8 cellular contexts compared by ENCODE assay signal in genomic region chr3:129016725-129017530, GRCh38. TPM values are rescaled to one million over a fixed set of nuclear protein-coding genes. Genes with fewer than 3 reads are reported as not detected.
DNase-seq lines count a peak whose midpoint lies in the region; TF ChIP-seq lines count a peak whose summit lies in the region.

No MANE protein-coding gene starts in this region.

- H3K36me3 ChIP-seq in transverse colon, result no peaks in the 10 kb centered on the region
- H3K36me3 ChIP-seq in testis (ENCODE audit: low read depth, missing control alignments), result no peaks in the 10 kb centered on the region

- no peak for TF ChIP-seq CTCF in fibroblast of villous mesenchyme (IDR thresholded peaks at IDR 0.05; ENCODE audit: insufficient read depth, low read depth, low read length)
- TF ChIP-seq CTCF in transverse colon (IDR thresholded peaks at IDR 0.05), result no peak
- no peak for TF ChIP-seq CTCF in testis (IDR thresholded peaks at IDR 0.05)

- WGBS in transverse colon (ENCODE audit: low coverage in 1 of 2), 2 donors, result 40% methylated on average over 15 of the region's 15 CpGs; no CpG with 5 or more reads in 1 of the 2 donors
- whole genome bisulfite sequencing in testis, 2 donors, result 73 to 78% methylated on average over 10 to 15 of the region's 15 CpGs

- H3K27ac ChIP-seq in transverse colon (peak overlapping the region; percentile 62 to 84 (median 80)), testis (peak overlapping the region in 1 of 2 donors; percentile 30)

- intact Hi-C loops in transverse colon (cut with DNase I; ENCODE audit: low total_unique reads), result no loop called here
- intact Hi-C loops in testis (cut with DNase I; ENCODE audit: low total_unique reads), result no loop called here

- in situ Hi-C loops in transverse colon (cut with MboI; ENCODE audit: low pct_ligation_motif_present in 1 of 4, low pct_unique_long_range_greater_than_20kb in 1 of 4, low sequenced_read_pairs in 3 of 4), result no loop called here

- TF ChIP-seq EP300 in transverse colon (IDR thresholded peaks at IDR 0.05; ENCODE audit: low read depth), result no peak

- peak; percentile 35 for TF ChIP-seq POLR2A in transverse colon (IDR thresholded peaks at IDR 0.05)
- no peak for TF ChIP-seq POLR2A in testis (IDR thresholded peaks at IDR 0.05)

- H3K27me3 ChIP-seq in transverse colon (no peaks in the 10 kb centered on the region), testis (no peaks in the 10 kb centered on the region)

- peak; percentile 41 for DNase-seq in activated T-cell treated with anti-CD3 and anti-CD28 coated beads, Interleukin-2, amount 50 U/mL, for 1 hour
- DNase-seq in activated T-cell treated with anti-CD3 and anti-CD28 coated beads for 4 hours (no peak), SW480 (ENCODE audit: low spot score) (peak; percentile 88), fibroblast of villous mesenchyme (ENCODE audit: low read depth) (peak; percentile 43), transverse colon (peak; percentile 79), amniotic stem cell (lab: John Stamatoyannopoulos, UW) (no peak), NCI-H146 (lab: John Stamatoyannopoulos, UW) (no peak), testis (no peak)

- H3K4me1 ChIP-seq in transverse colon (peaks cover 8 to 32% (median 26%) of the 10 kb centered on the region in 4 donors), testis (peaks cover 1% of the 10 kb centered on the region)

- H3K9me3 ChIP-seq in transverse colon (no peaks in the 10 kb centered on the region), testis (no peaks in the 10 kb centered on the region)

- no peak overlapping the region for H3K4me3 ChIP-seq in fibroblast of villous mesenchyme (ENCODE audit: low read depth, low read length)
- H3K4me3 ChIP-seq in transverse colon, result no peak overlapping the region
- H3K4me3 ChIP-seq in testis, result no peak overlapping the region

RNA-seq across cellular contexts. Expression of gene EFCC1, which starts 15.8 kb away (rescaled TPM):
- total RNA-seq in fibroblast of villous mesenchyme (not detected in 2 replicates), transverse colon (1 to 10 TPM in 3 of 4 donors, under 1 TPM in 1; 0.75 to 2.2 (median 1.7) TPM), testis (1 to 10 TPM; 2.8 to 2.9 TPM)
- polyA plus RNA-seq in testis (ENCODE audit: insufficient read depth, low read depth, low replicate concordance), result 2.6 TPM

RNA-seq across cellular contexts. Expression of gene CFAP92, which starts 23.1 kb away (rescaled TPM):
- total RNA-seq in fibroblast of villous mesenchyme, result under 0.01 TPM in 1 of 2 replicates, not detected in the other
- total RNA-seq in transverse colon, result 1 to 10 TPM in 1 of 4 donors, under 1 TPM in 1, not detected in 2; 0.95 to 1.2 TPM
- total RNA-seq in testis, result 10 to 100 TPM; 16.0 to 26.7 TPM
- 62.0 TPM for polyA plus RNA-seq in testis (ENCODE audit: insufficient read depth, low read depth, low replicate concordance)

RNA-seq across cellular contexts. Expression of gene GP9, which starts 43.7 kb away (rescaled TPM):
- total RNA-seq in fibroblast of villous mesenchyme, result not detected in 2 replicates
- 1 to 10 TPM in 1 of 4 donors, under 1 TPM in 1, not detected in 2; 0.64 to 1.2 TPM for total RNA-seq in transverse colon
- 1 to 10 TPM; 1.4 to 1.7 TPM for total RNA-seq in testis
- 2.1 TPM for polyA plus RNA-seq in testis (ENCODE audit: insufficient read depth, low read depth, low replicate concordance)

Comparison
In these comparisons a context has a peak if more than half of its experiments do, and no peak if none do; other contexts are left out.
1. DNase-seq: peak in activated T-cell treated with anti-CD3 and anti-CD28 coated beads, Interleukin-2, amount 50 U/mL, for 1 hour (single experiment), SW480 (single experiment), fibroblast of villous mesenchyme (single experiment) and transverse colon (single experiment); none in activated T-cell treated with anti-CD3 and anti-CD28 coated beads for 4 hours (single experiment), amniotic stem cell (single experiment), NCI-H146 (single experiment) and testis (single experiment).
2. RNA of gene CFAP92, which starts 23.1 kb away (total RNA-seq): 16.0 to 26.7 TPM in testis; 0.95 to 1.2 TPM in transverse colon and under 0.01 TPM in fibroblast of villous mesenchyme; every median in the first group is over 4 times any median in the second.